23 cellular contexts compared by ENCODE assay signal in genomic region chr6:27327023-27327742, GRCh38.
DNase-seq lines count a peak whose midpoint lies in the region; TF ChIP-seq lines count a peak whose summit lies in the region.
"Had no signal": no experiment of that assay in that cellular context is flagged by ENCODE, and none has a peak within 500 bp of the region (broad histone marks: within the 10 kb centered on the region; RNA-seq: fewer than 3 reads in every experiment).

No MANE protein-coding gene starts in this region.

- H3K4me1 Mint-ChIP-seq in activated T-cell treated with anti-CD3 and anti-CD28 coated beads, Interleukin-2, amount 50 U/mL, for 24 hours (ENCODE audit: low read depth) = peaks cover 2% of the 10 kb centered on the region
- H3K4me1 Mint-ChIP-seq: CD14-positive monocyte; CD4-positive, alpha-beta memory T cell had no signal

- H3K27me3 Mint-ChIP-seq in activated T-cell treated with anti-CD3 and anti-CD28 coated beads, Interleukin-2, amount 50 U/mL, for 24 hours = peaks cover 59% of the 10 kb centered on the region

- H3K4me3 Mint-ChIP-seq in activated T-cell treated with anti-CD3 and anti-CD28 coated beads, Interleukin-2, amount 50 U/mL, for 24 hours = no peak overlapping the region
- H3K4me3 Mint-ChIP-seq: CD14-positive monocyte; CD4-positive, alpha-beta memory T cell; CD4-positive, CD25-positive, alpha-beta regulatory T cell; CD8-positive, alpha-beta memory T cell had no signal

- no peak overlapping the region for H3K27ac Mint-ChIP-seq in activated T-cell treated with anti-CD3 and anti-CD28 coated beads, Interleukin-2, amount 50 U/mL, for 24 hours
- H3K27ac Mint-ChIP-seq: CD14-positive monocyte; CD4-positive, CD25-positive, alpha-beta regulatory T cell; CD8-positive, alpha-beta memory T cell had no signal

- no peaks in the 10 kb centered on the region for H3K9me3 Mint-ChIP-seq in activated T-cell treated with anti-CD3 and anti-CD28 coated beads, Interleukin-2, amount 50 U/mL, for 24 hours

- TF ChIP-seq CTCF in LNCaP clone FGC (IDR thresholded peaks at IDR 0.05; ENCODE audit: control insufficient read depth, extremely low read depth, insufficient read depth) = no peak
- no peak for TF ChIP-seq CTCF in NB4 (IDR thresholded peaks at IDR 0.05; ENCODE audit: low read depth, low read length)

- DNase-seq in SIG-M5 treated with dmso at 0.1 percent for 504 hours (lab: John Stamatoyannopoulos, UW; ENCODE audit: unreplicated experiment) = peak; percentile 10
- DNase-seq in SIG-M5 (lab: John Stamatoyannopoulos, UW) = no peak
- DNase-seq in LNCaP clone FGC (ENCODE audit: low read depth) = peak; percentile 46
- peak; percentile 89 for DNase-seq in NB4 (ENCODE audit: low read depth)
- DNase-seq in GF-D8 (lab: John Stamatoyannopoulos, UW) = no peak
- DNase-seq in activated T-cell treated with anti-CD3 and anti-CD28 coated beads, Interleukin-2, amount 50 U/mL, for 24 hours = no peak
- DNase-seq: 8988T; ACHN; BE2C; C1 segment of cervical spinal cord; CD4-positive, alpha-beta memory T cell; CD4-positive, CD25-positive, alpha-beta regulatory T cell; CD8-positive, alpha-beta memory T cell; COR-L47; DMS 273 treated with DMSO at 0.1 percent for 48 hours; DMS153; DMS53; DMS79; DND-41; EL; GDM1 had no signal

- H3K4me3 ChIP-seq in LNCaP clone FGC (ENCODE audit: low read depth, low read length) = no peak overlapping the region
- peak overlapping the region; percentile 48 for H3K4me3 ChIP-seq in NB4 (ENCODE audit: low read depth, low read length)
- H3K4me3 ChIP-seq: BLaER1 had no signal

- no peaks in the 10 kb centered on the region for H3K36me3 Mint-ChIP-seq in activated T-cell treated with anti-CD3 and anti-CD28 coated beads, Interleukin-2, amount 50 U/mL, for 24 hours (ENCODE audit: low read depth)
- H3K36me3 Mint-ChIP-seq: CD14-positive monocyte; CD4-positive, alpha-beta memory T cell; CD4-positive, CD25-positive, alpha-beta regulatory T cell; CD8-positive, alpha-beta memory T cell had no signal

- peak; percentile 67 for TF ChIP-seq POLR2A in NB4 (IDR thresholded peaks at IDR 0.05; ENCODE audit: extremely low read depth, insufficient read length)

Comparison
In these comparisons a context has a peak if more than half of its experiments do, and no peak if none do; other contexts are left out.
1. DNase-seq: peak in SIG-M5 treated with dmso at 0.1 percent for 504 hours (single experiment), LNCaP clone FGC (single experiment) and NB4 (single experiment); none in SIG-M5 (single experiment), GF-D8 (single experiment) and activated T-cell treated with anti-CD3 and anti-CD28 coated beads, Interleukin-2, amount 50 U/mL, for 24 hours (single experiment).